Comparison of ENCODE assay signal across 28 cellular contexts in genomic region chr3:34382859-34383258, GRCh38.
DNase-seq lines count a peak whose midpoint lies in the region; ATAC-seq, FAIRE-seq and TF ChIP-seq lines count a peak whose summit lies in the region.
"Had no signal": no experiment of that assay in that cellular context is flagged by ENCODE, and none has a peak within 500 bp of the region (broad histone marks: within the 10 kb centered on the region; RNA-seq: fewer than 3 reads in every experiment).

No MANE protein-coding gene starts in this region.

- no peak for TF ChIP-seq RAD21 in HepG2 (CRISPR knock-in tag; IDR thresholded peaks at IDR 0.05)

- ATAC-seq in left colon (peak; percentile 36), GM19467 (IDR thresholded peaks at IDR 0.05; ENCODE audit: unreplicated experiment) (no peak), HepG2 (no peak)
- ATAC-seq: heart left ventricle, upper lobe of right lung had no signal

- BruUV-seq in HepG2 (replicated peaks; lab: Mats Ljungman, UMichigan) (no TSS peak), OCI-LY7 (replicated peaks; lab: Mats Ljungman, UMichigan) (no TSS peak)

- FAIRE-seq in HTR-8/SVneo (lab: Jason Lieb, UNC) (no peak), HepG2 (lab: Jason Lieb, UNC) (no peak)
- FAIRE-seq: D721Med, G401.6, GM18507 had no signal

- intact Hi-C loops in left colon (cut with DNase I, micrococcal nuclease) (no loop called here), HepG2 (cut with micrococcal nuclease; ENCODE audit: unreplicated experiment) (no loop called here), OCI-LY7 (cut with micrococcal nuclease; ENCODE audit: unreplicated experiment) (no loop called here)

- TF ChIP-seq POLR2A in HepG2 (IDR thresholded peaks at IDR 0.05; ENCODE audit: insufficient read depth in 1 of 2, low read depth in 2 of 2, low read length in 2 of 2): no peak

- WGBS in HepG2 (ENCODE audit: low lambda C conversion rate): 0% methylated on average over 3 of the region's 3 CpGs

- H3K4me1 ChIP-seq in HepG2 (ENCODE audit: insufficient read depth, low read length) (no peaks in the 10 kb centered on the region), OCI-LY7 (ENCODE audit: insufficient read depth, low read length, poor library complexity, severe bottlenecking) (no peaks in the 10 kb centered on the region)
- H3K4me1 ChIP-seq: adrenal gland, BLaER1, HAP-1, heart left ventricle, lower lobe of right lung, upper lobe of right lung had no signal

- H2AFZ ChIP-seq in HepG2 (ENCODE audit: low read length) (no peak overlapping the region), OCI-LY7 (ENCODE audit: low read length) (no peak overlapping the region)
- H2AFZ ChIP-seq: neural progenitor cell had no signal

- POLR2A ChIA-PET in HepG2 (lab: Yijun Ruan, JAX) (no interaction called here), OCI-LY7 (lab: Charles Lee) (no interaction called here)

- no peaks in the 10 kb centered on the region for H3K27me3 ChIP-seq in HepG2 (ENCODE audit: control insufficient read depth in 1 of 2, insufficient read depth in 2 of 2, low read length in 2 of 2)
- H3K27me3 ChIP-seq: adrenal gland, BLaER1, heart left ventricle, neural progenitor cell, upper lobe of right lung had no signal

- TF ChIP-seq EP300 in HepG2 (IDR thresholded peaks at IDR 0.05; ENCODE audit: low read depth in 2 of 2, low read length in 2 of 2) (no peak), HepG2 (CRISPR knock-in tag; IDR thresholded peaks at IDR 0.05; ENCODE audit: borderline replicate concordance) (no peak)

- H3K4me3 ChIP-seq in HepG2 (replicated peaks in 1 of 3; ENCODE audit: insufficient read depth in 1 of 3, low read depth in 2 of 3, low read length in 3 of 3): no peak overlapping the region
- H3K4me3 ChIP-seq in OCI-LY7 (ENCODE audit: low read depth, low read length, poor library complexity, severe bottlenecking): no peak overlapping the region
- H3K4me3 ChIP-seq: adrenal gland, BLaER1, HAP-1, heart left ventricle, lower lobe of right lung, neural progenitor cell, upper lobe of right lung had no signal

- H3K36me3 ChIP-seq in HepG2 (replicated peaks in 1 of 2; ENCODE audit: control insufficient read depth in 1 of 2, insufficient read depth in 2 of 2, low read length in 2 of 2) (no peaks in the 10 kb centered on the region), OCI-LY7 (ENCODE audit: insufficient read depth, low read length) (no peaks in the 10 kb centered on the region)
- H3K36me3 ChIP-seq: adrenal gland, BLaER1, HAP-1, heart left ventricle, lower lobe of right lung, neural progenitor cell, upper lobe of right lung had no signal

- DNase-seq in DMS53 (lab: John Stamatoyannopoulos, UW): peak; percentile 72
- peak; percentile 71 for DNase-seq in NCI-H526 treated with DMSO at 0.1 percent for 48 hours (lab: John Stamatoyannopoulos, UW)
- DNase-seq in T47D (ENCODE audit: low read depth in 1 of 2, low spot score in 1 of 2): peak; percentile 25 to 63
- DNase-seq in left colon: no peak
- no peak for DNase-seq in HTR-8/SVneo (ENCODE audit: insufficient read length, low spot score)
- no peak for DNase-seq in HepG2 (ENCODE audit: low spot score)
- no peak for DNase-seq in OCI-LY7 (ENCODE audit: low spot score)
- DNase-seq: ACHN; activated B cell treated with CpG ODN at 0.5 μM for 24 hours; activated CD4-positive, alpha-beta T cell treated with anti-CD3 and anti-CD28 coated beads, Interleukin-2, amount 50 U/mL, for 48 hours; activated gamma-delta T cell treated with Interleukin-2 at 50 U/mL for 16 hours; adrenal gland; cortex of kidney; heart left ventricle; lower lobe of right lung; MV-4-11; NCI-H187; substantia nigra; T1000; upper lobe of right lung had no signal

- in situ Hi-C loops in T47D (cut with HindIII; ENCODE audit: low pct_unique_long_range_greater_than_20kb, low sequenced_read_pairs): no loop called here
- in situ Hi-C loops in HepG2 (cut with HindIII; ENCODE audit: extremely low pct_ligation_motif_present, low pct_unique_long_range_greater_than_20kb): no loop called here

- H3K79me2 ChIP-seq in HepG2 (ENCODE audit: insufficient read depth, low read length) (no peaks in the 10 kb centered on the region), OCI-LY7 (ENCODE audit: insufficient read depth, low read depth, low read length) (no peaks in the 10 kb centered on the region)

- CTCF ChIA-PET in HepG2 (lab: Yijun Ruan, JAX; ENCODE audit: low intra/inter-chr PET ratio, low total read pairs) (no interaction called here), OCI-LY7 (lab: Charles Lee; ENCODE audit: unreplicated experiment) (no interaction called here)

- H3K4me2 ChIP-seq in HepG2 (ENCODE audit: low read depth, low read length) (no peak overlapping the region), OCI-LY7 (ENCODE audit: low read length) (no peak overlapping the region)
- H3K4me2 ChIP-seq: BLaER1, KMS-11, neural progenitor cell had no signal

- H3K9me3 ChIP-seq in HepG2 (ENCODE audit: low read length): no peaks in the 10 kb centered on the region
- H3K9me3 ChIP-seq in OCI-LY7 (ENCODE audit: low read length): no peaks in the 10 kb centered on the region
- H3K9me3 ChIP-seq: adrenal gland, BLaER1, HAP-1, lower lobe of right lung, upper lobe of right lung had no signal

- H4K20me1 ChIP-seq in HepG2 (ENCODE audit: insufficient read depth, low read length): no peaks in the 10 kb centered on the region
- H4K20me1 ChIP-seq in OCI-LY7 (ENCODE audit: insufficient read depth, low read length): no peaks in the 10 kb centered on the region
- H4K20me1 ChIP-seq: BLaER1 had no signal

- no peaks in the 10 kb centered on the region for H3K9me2 ChIP-seq in OCI-LY7 (ENCODE audit: insufficient read depth, low read length)

- H3K9ac ChIP-seq in HepG2 (ENCODE audit: insufficient read depth, low read depth, low read length): no peak overlapping the region
- H3K9ac ChIP-seq: BLaER1, KMS-11, neural progenitor cell had no signal

- no peak for TF ChIP-seq CTCF in HepG2 (CRISPR knock-in tag; IDR thresholded peaks at IDR 0.05)
- TF ChIP-seq CTCF in OCI-LY7 (conservative IDR thresholded peaks at IDR 0.05; ENCODE audit: low read length): no peak

- no peak overlapping the region for H3K27ac ChIP-seq in HepG2 (ENCODE audit: extremely low read length, insufficient read depth, low read length)
- H3K27ac ChIP-seq in OCI-LY7 (ENCODE audit: low read depth, low read length, poor library complexity, severe bottlenecking): no peak overlapping the region
- H3K27ac ChIP-seq: adrenal gland, BLaER1, heart left ventricle, KMS-11, lower lobe of right lung, neural progenitor cell, upper lobe of right lung had no signal

TF ChIP-seq in HepG2, 621 proteins besides CTCF, POLR2A, EP300 and RAD21:
- TF ChIP-seq, protein P1, sequence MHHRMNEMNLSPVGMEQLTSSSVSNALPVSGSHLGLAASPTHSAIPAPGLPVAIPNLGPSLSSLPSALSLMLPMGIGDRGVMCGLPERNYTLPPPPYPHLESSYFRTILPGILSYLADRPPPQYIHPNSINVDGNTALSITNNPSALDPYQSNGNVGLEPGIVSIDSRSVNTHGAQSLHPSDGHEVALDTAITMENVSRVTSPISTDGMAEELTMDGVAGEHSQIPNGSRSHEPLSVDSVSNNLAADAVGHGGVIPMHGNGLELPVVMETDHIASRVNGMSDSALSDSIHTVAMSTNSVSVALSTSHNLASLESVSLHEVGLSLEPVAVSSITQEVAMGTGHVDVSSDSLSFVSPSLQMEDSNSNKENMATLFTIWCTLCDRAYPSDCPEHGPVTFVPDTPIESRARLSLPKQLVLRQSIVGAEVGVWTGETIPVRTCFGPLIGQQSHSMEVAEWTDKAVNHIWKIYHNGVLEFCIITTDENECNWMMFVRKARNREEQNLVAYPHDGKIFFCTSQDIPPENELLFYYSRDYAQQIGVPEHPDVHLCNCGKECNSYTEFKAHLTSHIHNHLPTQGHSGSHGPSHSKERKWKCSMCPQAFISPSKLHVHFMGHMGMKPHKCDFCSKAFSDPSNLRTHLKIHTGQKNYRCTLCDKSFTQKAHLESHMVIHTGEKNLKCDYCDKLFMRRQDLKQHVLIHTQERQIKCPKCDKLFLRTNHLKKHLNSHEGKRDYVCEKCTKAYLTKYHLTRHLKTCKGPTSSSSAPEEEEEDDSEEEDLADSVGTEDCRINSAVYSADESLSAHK (CRISPR knock-in tag; IDR thresholded peaks at IDR 0.05; ENCODE audit: borderline replicate concordance): no peak
- TF ChIP-seq, protein P2, sequence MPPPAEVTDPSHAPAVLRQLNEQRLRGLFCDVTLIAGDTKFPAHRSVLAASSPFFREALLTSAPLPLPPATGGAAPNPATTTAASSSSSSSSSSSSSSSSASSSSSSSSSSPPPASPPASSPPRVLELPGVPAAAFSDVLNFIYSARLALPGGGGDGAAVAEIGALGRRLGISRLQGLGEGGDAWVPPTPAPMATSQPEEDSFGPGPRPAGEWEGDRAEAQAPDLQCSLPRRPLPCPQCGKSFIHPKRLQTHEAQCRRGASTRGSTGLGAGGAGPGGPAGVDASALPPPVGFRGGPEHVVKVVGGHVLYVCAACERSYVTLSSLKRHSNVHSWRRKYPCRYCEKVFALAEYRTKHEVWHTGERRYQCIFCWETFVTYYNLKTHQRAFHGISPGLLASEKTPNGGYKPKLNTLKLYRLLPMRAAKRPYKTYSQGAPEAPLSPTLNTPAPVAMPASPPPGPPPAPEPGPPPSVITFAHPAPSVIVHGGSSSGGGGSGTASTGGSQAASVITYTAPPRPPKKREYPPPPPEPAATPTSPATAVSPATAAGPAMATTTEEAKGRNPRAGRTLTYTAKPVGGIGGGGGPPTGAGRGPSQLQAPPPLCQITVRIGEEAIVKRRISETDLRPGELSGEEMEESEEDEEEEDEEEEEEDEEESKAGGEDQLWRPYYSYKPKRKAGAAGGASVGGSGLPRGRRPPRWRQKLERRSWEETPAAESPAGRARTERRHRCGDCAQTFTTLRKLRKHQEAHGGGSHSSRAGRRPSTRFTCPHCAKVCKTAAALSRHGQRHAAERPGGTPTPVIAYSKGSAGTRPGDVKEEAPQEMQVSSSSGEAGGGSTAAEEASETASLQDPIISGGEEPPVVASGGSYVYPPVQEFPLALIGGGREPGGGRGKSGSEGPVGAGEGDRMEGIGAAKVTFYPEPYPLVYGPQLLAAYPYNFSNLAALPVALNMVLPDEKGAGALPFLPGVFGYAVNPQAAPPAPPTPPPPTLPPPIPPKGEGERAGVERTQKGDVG (CRISPR knock-in tag; IDR thresholded peaks at IDR 0.05; ENCODE audit: borderline replicate concordance): no peak
- no peak for TF ChIP-seq KLF9 (CRISPR knock-in tag; IDR thresholded peaks at IDR 0.05; ENCODE audit: low read depth)
TF ChIP-seq in HepG2: peak in this region for 0.

Comparison
In these comparisons a context has a peak if more than half of its experiments do, and no peak if none do; other contexts are left out.
1. DNase-seq: peak in DMS53 (single experiment), NCI-H526 treated with DMSO at 0.1 percent for 48 hours (single experiment) and T47D (2 of 2); none in left colon (0 of 2), HTR-8/SVneo (single experiment), HepG2 (single experiment) and OCI-LY7 (single experiment).